ENCODE assay signal across 1 cellular context in the genomic region with DNA sequence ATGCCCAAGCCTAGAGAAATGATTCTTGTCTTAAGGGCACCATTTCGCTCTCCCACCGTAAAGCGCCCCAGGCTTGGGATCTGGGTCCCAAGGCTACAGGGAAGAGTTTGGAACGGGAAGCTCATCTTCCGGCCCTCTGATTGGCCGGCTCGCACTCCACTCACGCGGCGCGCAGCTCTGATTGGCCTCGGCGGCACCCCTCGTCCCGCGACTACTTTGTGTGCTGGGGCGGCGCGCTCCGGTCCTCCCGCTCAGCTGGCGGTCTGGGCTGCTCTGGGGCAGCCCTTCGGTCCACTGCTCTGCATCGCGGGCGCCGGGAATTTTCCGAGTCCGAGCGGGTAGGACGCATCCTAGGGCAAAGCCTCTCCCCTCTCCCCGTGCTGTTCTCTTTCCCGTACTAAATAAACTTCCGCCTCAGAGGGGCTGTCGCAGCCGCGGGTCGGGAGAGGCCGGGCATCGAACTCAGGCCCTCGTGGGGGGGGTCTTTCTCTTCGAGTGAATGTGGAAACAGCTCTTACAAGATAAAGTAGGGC.
A peak's percentile ranks its signal among the peaks of the same experiment; 100 is the strongest.
TF ChIP-seq lines count a peak whose summit lies in the region.

No MANE protein-coding gene starts in this region.

TF ChIP-seq in HCT116, 20 proteins besides CTCF, POLR2A, EP300 and RAD21 (continued from another document):
- TF ChIP-seq, protein P1, sequence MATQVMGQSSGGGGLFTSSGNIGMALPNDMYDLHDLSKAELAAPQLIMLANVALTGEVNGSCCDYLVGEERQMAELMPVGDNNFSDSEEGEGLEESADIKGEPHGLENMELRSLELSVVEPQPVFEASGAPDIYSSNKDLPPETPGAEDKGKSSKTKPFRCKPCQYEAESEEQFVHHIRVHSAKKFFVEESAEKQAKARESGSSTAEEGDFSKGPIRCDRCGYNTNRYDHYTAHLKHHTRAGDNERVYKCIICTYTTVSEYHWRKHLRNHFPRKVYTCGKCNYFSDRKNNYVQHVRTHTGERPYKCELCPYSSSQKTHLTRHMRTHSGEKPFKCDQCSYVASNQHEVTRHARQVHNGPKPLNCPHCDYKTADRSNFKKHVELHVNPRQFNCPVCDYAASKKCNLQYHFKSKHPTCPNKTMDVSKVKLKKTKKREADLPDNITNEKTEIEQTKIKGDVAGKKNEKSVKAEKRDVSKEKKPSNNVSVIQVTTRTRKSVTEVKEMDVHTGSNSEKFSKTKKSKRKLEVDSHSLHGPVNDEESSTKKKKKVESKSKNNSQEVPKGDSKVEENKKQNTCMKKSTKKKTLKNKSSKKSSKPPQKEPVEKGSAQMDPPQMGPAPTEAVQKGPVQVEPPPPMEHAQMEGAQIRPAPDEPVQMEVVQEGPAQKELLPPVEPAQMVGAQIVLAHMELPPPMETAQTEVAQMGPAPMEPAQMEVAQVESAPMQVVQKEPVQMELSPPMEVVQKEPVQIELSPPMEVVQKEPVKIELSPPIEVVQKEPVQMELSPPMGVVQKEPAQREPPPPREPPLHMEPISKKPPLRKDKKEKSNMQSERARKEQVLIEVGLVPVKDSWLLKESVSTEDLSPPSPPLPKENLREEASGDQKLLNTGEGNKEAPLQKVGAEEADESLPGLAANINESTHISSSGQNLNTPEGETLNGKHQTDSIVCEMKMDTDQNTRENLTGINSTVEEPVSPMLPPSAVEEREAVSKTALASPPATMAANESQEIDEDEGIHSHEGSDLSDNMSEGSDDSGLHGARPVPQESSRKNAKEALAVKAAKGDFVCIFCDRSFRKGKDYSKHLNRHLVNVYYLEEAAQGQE (IDR thresholded peaks at IDR 0.05; ENCODE audit: low read depth): no peak
- TF ChIP-seq YY1 (IDR thresholded peaks at IDR 0.05; ENCODE audit: extremely low read depth, insufficient replicate concordance, low read depth, low read length): no peak
- TF ChIP-seq, protein P2, sequence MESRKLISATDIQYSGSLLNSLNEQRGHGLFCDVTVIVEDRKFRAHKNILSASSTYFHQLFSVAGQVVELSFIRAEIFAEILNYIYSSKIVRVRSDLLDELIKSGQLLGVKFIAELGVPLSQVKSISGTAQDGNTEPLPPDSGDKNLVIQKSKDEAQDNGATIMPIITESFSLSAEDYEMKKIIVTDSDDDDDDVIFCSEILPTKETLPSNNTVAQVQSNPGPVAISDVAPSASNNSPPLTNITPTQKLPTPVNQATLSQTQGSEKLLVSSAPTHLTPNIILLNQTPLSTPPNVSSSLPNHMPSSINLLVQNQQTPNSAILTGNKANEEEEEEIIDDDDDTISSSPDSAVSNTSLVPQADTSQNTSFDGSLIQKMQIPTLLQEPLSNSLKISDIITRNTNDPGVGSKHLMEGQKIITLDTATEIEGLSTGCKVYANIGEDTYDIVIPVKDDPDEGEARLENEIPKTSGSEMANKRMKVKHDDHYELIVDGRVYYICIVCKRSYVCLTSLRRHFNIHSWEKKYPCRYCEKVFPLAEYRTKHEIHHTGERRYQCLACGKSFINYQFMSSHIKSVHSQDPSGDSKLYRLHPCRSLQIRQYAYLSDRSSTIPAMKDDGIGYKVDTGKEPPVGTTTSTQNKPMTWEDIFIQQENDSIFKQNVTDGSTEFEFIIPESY (IDR thresholded peaks at IDR 0.05; ENCODE audit: extremely low read depth, insufficient replicate concordance, low read length): peak; percentile 27
